ENCODE assay signal across 8 cellular contexts in the genomic region with DNA sequence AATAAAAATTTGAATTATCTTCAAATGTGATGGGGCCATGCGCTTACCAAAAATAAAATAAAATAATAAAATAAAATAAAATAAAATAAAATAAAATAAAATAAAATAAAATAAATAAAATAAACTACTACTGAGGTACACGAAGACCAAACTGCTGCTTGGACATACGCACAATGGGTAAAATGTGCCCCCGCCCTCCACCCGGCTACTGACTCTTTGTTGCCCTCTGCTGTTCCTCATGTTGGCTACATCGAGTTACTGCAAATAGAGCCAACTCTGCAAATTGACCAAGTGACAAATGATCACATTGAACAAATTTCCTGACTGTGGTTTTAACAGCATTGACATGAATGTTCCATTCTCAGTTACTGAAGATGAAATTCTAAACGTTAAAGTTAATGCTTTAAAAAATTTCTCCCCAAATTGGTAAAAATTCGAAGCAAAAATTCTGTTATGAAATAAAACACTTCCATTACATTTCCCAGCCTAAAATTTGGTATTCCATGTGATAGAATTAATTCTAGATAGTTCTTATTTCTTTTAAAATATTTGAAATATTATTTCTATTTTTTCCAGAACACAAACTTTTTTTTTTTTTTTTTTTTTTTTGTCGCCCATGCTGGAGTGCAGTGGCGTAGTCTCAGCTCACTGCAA. TPM values are rescaled to one million over a fixed set of nuclear protein-coding genes. Genes with fewer than 3 reads are reported as not detected.
DNase-seq lines count a peak whose midpoint lies in the region; ATAC-seq and TF ChIP-seq lines count a peak whose summit lies in the region.

No MANE protein-coding gene starts in this region.

- H3K27ac ChIP-seq in heart left ventricle (no peak overlapping the region), gastrocnemius medialis (no peak overlapping the region)

- peak; percentile 64 for DNase-seq in Calu3
- DNase-seq in NCI-H748 (lab: John Stamatoyannopoulos, UW; ENCODE audit: unreplicated experiment), result peak; percentile 70
- peak; percentile 1 for DNase-seq in activated T-helper 9 cell treated with anti-CD3 and anti-CD28 coated beads, Interleukin-2, amount 50 U/mL, for 16 hours (ENCODE audit: low read depth)
- peak in 2 of 5 donors; percentile 22 to 24 for DNase-seq in heart left ventricle
- peak; percentile 6 to 30 for DNase-seq in gastrocnemius medialis

- CTCF ChIA-PET in Calu3 (lab: Charles Lee), result interaction anchor here (0.6 to 0.7 kb wide), 2 partner anchors 64 to 690 kb away, joined by 3 to 4 read pairs; no protein-coding TSS in a partner anchor

- no peak overlapping the region for H3K27ac Mint-ChIP-seq in Calu3 (ENCODE audit: unreplicated experiment)

- H3K27me3 ChIP-seq in heart left ventricle, result no peaks in the 10 kb centered on the region
- H3K27me3 ChIP-seq in gastrocnemius medialis, result no peaks in the 10 kb centered on the region

- H3K36me3 ChIP-seq in heart left ventricle, result no peaks in the 10 kb centered on the region
- no peaks in the 10 kb centered on the region for H3K36me3 ChIP-seq in gastrocnemius medialis

- no peaks in the 10 kb centered on the region for H3K9me3 Mint-ChIP-seq in Calu3 (ENCODE audit: low read depth, unreplicated experiment)

- intact Hi-C loops in Calu3 (cut with micrococcal nuclease; ENCODE audit: unreplicated experiment) (loop anchor here (1.0 to 10.0 kb wide), 2 partner anchors 121 to 483 kb away; partner anchors contain the start of gene KMO), heart left ventricle (cut with DNase I) (loop anchor here in 4 of 10 donors (5.0 to 10.0 kb wide), 4 partner anchors 120 to 493 kb away; no protein-coding TSS in a partner anchor), gastrocnemius medialis (cut with DNase I; ENCODE audit: low total_unique reads) (loop anchor here (5.0 to 10.0 kb wide), 2 partner anchors 123 to 405 kb away; no protein-coding TSS in a partner anchor)

- ATAC-seq in GM19043 (IDR thresholded peaks at IDR 0.05; ENCODE audit: low read depth, unreplicated experiment) (peak; percentile 88), HG03342 (IDR thresholded peaks at IDR 0.05; ENCODE audit: unreplicated experiment) (peak; percentile 96), heart left ventricle (peak in 1 of 4 donors; percentile 59), gastrocnemius medialis (no peak), HG03108 (IDR thresholded peaks at IDR 0.05; ENCODE audit: unreplicated experiment) (no peak)

- no peaks in the 10 kb centered on the region for H3K4me1 ChIP-seq in heart left ventricle
- no peaks in the 10 kb centered on the region for H3K4me1 ChIP-seq in gastrocnemius medialis

- TF ChIP-seq POLR2A in heart left ventricle (IDR thresholded peaks at IDR 0.05), result no peak
- TF ChIP-seq POLR2A in gastrocnemius medialis (IDR thresholded peaks at IDR 0.05), result no peak

- H3K27me3 Mint-ChIP-seq in Calu3 (ENCODE audit: unreplicated experiment), result no peaks in the 10 kb centered on the region

- H3K9me3 ChIP-seq in heart left ventricle (peaks cover 0 to 5% (median 0%) of the 10 kb centered on the region in 12 donors), gastrocnemius medialis (no peaks in the 10 kb centered on the region)

- 39 to 42% (median 41%) methylated on average over 10 of the region's 10 CpGs for WGBS in heart left ventricle, 4 donors

- H3K4me1 Mint-ChIP-seq in Calu3 (ENCODE audit: low read depth, unreplicated experiment), result no peaks in the 10 kb centered on the region

- no peak overlapping the region for H3K4me3 ChIP-seq in heart left ventricle
- H3K4me3 ChIP-seq in gastrocnemius medialis, result no peak overlapping the region

- in situ Hi-C loops in gastrocnemius medialis (cut with MboI; ENCODE audit: low sequenced_read_pairs in 4 of 4), result loop anchor here in 2 of 4 donors (25.0 kb wide), 1 partner anchor 405 kb away; no protein-coding TSS in a partner anchor

- no peaks in the 10 kb centered on the region for H3K36me3 Mint-ChIP-seq in Calu3 (ENCODE audit: insufficient read depth, unreplicated experiment)

- no peak overlapping the region for H3K4me3 Mint-ChIP-seq in Calu3 (ENCODE audit: low read depth, unreplicated experiment)

- TF ChIP-seq CTCF in Calu3 (IDR thresholded peaks at IDR 0.05; ENCODE audit: unreplicated experiment) (peak; percentile 71), heart left ventricle (IDR thresholded peaks at IDR 0.05) (peak; percentile 45 to 72 (median 60)), gastrocnemius medialis (IDR thresholded peaks at IDR 0.05 in 4 of 5, conservative IDR thresholded peaks at IDR 0.05 in 1 of 5) (peak in 2 of 5 experiments; percentile 43 to 50)

- no TSS peak for BruUV-seq in Calu3 (replicated peaks; lab: Mats Ljungman, UMichigan)

RNA-seq across cellular contexts. Expression of gene MAP1LC3C, which starts 18.8 kb away (rescaled TPM):
- total RNA-seq in Calu3 (2022) (not detected in 2 replicates), heart left ventricle (1 to 10 TPM in 1 of 9 donors, under 1 TPM in 3, not detected in 5; 0.46 to 1.2 (median 0.69) TPM), gastrocnemius medialis (10 to 100 TPM in 1 of 4 donors, 1 to 10 TPM in 3; 1.1 to 31.5 (median 3.5) TPM)
- polyA plus RNA-seq in heart left ventricle, result under 1 TPM in 1 of 2 donors, not detected in 1; 0.82 TPM

Comparison
In these comparisons a context has a peak if more than half of its experiments do, and no peak if none do; other contexts are left out.
1. ATAC-seq: peak in GM19043 (single experiment) and HG03342 (single experiment); none in gastrocnemius medialis (0 of 2) and HG03108 (single experiment).